9 cellular contexts compared by ENCODE assay signal in the genomic region with DNA sequence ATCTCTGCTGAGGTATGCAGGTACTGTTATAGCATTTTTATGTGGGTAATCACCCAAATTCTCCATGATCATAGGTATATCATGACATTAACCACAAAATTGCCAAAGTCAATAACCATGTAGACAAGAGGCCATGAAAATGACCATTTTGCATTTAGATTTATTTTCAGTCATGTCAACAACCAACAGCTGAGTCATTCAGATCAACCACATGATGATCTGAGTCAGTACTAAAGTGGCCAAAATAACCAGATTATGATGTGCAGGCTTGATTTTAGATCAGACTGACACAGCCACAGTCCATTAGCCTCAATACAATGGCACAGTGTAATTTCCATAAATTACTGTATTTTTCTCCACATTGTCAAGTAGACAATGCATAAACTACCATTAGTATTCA.
DNase-seq lines count a peak whose midpoint lies in the region; ATAC-seq and TF ChIP-seq lines count a peak whose summit lies in the region.
"Had no signal": no experiment of that assay in that cellular context is flagged by ENCODE, and none has a peak within 500 bp of the region (broad histone marks: within the 10 kb centered on the region; RNA-seq: fewer than 3 reads in every experiment).

No MANE protein-coding gene starts in this region.

- DNase-seq in Panc1 (ENCODE audit: low read depth, low spot score) (peak; percentile 8), progenitor cell of endocrine pancreas (ENCODE audit: low spot score, unreplicated experiment) (no peak), neural progenitor cell (ENCODE audit: low spot score) (no peak)
- DNase-seq in activated naive CD4-positive, alpha-beta T cell treated with anti-CD3 and anti-CD28 coated beads, Interleukin-2, amount 50 U/mL, for 72 hours (ENCODE audit: low spot score in 2 of 2) = no peak
- DNase-seq in activated naive CD8-positive, alpha-beta T cell treated with anti-CD3 and anti-CD28 coated beads, Interleukin-2, amount 50 U/mL, for 24 hours = no peak
- DNase-seq: heart left ventricle had no signal

- H3K79me2 ChIP-seq in parathyroid adenoma = no peaks in the 10 kb centered on the region
- H3K79me2 ChIP-seq in neural progenitor cell (ENCODE audit: low read depth) = no peaks in the 10 kb centered on the region

- H3K4me2 ChIP-seq in parathyroid adenoma (ENCODE audit: low read length) (no peak overlapping the region), neural progenitor cell (no peak overlapping the region)

- POLR2A ChIA-PET in Panc1 (lab: Charles Lee) = no interaction called here

- H4K20me1 ChIP-seq in neural progenitor cell (ENCODE audit: low read depth) = no peaks in the 10 kb centered on the region

- CTCF ChIA-PET in Panc1 (lab: Charles Lee) = no interaction called here

- intact Hi-C loops in Panc1 (cut with micrococcal nuclease; ENCODE audit: unreplicated experiment) = no loop called here

- no peaks in the 10 kb centered on the region for H3F3A ChIP-seq in neural progenitor cell (ENCODE audit: low read depth)

- BruUV-seq in Panc1 (replicated peaks; lab: Mats Ljungman, UMichigan) = no TSS peak

- H3K27me3 Mint-ChIP-seq in progenitor cell of endocrine pancreas (no peaks in the 10 kb centered on the region), neural progenitor cell (ENCODE audit: insufficient read depth, low read depth) (no peaks in the 10 kb centered on the region)
- no peaks in the 10 kb centered on the region for H3K27me3 Mint-ChIP-seq in activated naive CD8-positive, alpha-beta T cell treated with anti-CD3 and anti-CD28 coated beads, Interleukin-2, amount 50 U/mL, for 24 hours

- H3K36me3 ChIP-seq in Panc1 (ENCODE audit: control insufficient read depth, insufficient read depth, low read length) = no peaks in the 10 kb centered on the region
- no peaks in the 10 kb centered on the region for H3K36me3 ChIP-seq in parathyroid adenoma (ENCODE audit: control insufficient read depth, insufficient read depth, low read length)
- H3K36me3 ChIP-seq in neural progenitor cell = no peaks in the 10 kb centered on the region
- H3K36me3 ChIP-seq: heart left ventricle had no signal

- H3K27ac Mint-ChIP-seq in progenitor cell of endocrine pancreas = no peak overlapping the region
- no peak overlapping the region for H3K27ac Mint-ChIP-seq in activated naive CD4-positive, alpha-beta T cell treated with anti-CD3 and anti-CD28 coated beads, Interleukin-2, amount 50 U/mL, for 72 hours
- no peak overlapping the region for H3K27ac Mint-ChIP-seq in activated naive CD8-positive, alpha-beta T cell treated with anti-CD3 and anti-CD28 coated beads, Interleukin-2, amount 50 U/mL, for 24 hours
- no peak overlapping the region for H3K27ac Mint-ChIP-seq in neural progenitor cell

- H3K4me3 Mint-ChIP-seq in progenitor cell of endocrine pancreas (ENCODE audit: low read depth) (no peak overlapping the region), neural progenitor cell (no peak overlapping the region)
- H3K4me3 Mint-ChIP-seq in activated naive CD8-positive, alpha-beta T cell treated with anti-CD3 and anti-CD28 coated beads, Interleukin-2, amount 50 U/mL, for 24 hours = no peak overlapping the region

- H3K9me3 Mint-ChIP-seq in progenitor cell of endocrine pancreas (ENCODE audit: low read depth) = no peaks in the 10 kb centered on the region
- no peaks in the 10 kb centered on the region for H3K9me3 Mint-ChIP-seq in activated naive CD4-positive, alpha-beta T cell treated with anti-CD3 and anti-CD28 coated beads, Interleukin-2, amount 50 U/mL, for 72 hours
- no peaks in the 10 kb centered on the region for H3K9me3 Mint-ChIP-seq in activated naive CD8-positive, alpha-beta T cell treated with anti-CD3 and anti-CD28 coated beads, Interleukin-2, amount 50 U/mL, for 24 hours
- H3K9me3 Mint-ChIP-seq in neural progenitor cell = no peaks in the 10 kb centered on the region

- no peak overlapping the region for H3K9ac ChIP-seq in parathyroid adenoma
- H3K9ac ChIP-seq in neural progenitor cell = no peak overlapping the region

- ATAC-seq in GM18907 (IDR thresholded peaks at IDR 0.05; ENCODE audit: unreplicated experiment) (peak; percentile 95), HG02763 (IDR thresholded peaks at IDR 0.05; ENCODE audit: unreplicated experiment) (peak; percentile 83), Panc1 (no peak)
- no peak for ATAC-seq in activated naive CD4-positive, alpha-beta T cell treated with anti-CD3 and anti-CD28 coated beads, Interleukin-2, amount 50 U/mL, for 72 hours
- ATAC-seq in activated naive CD8-positive, alpha-beta T cell treated with anti-CD3 and anti-CD28 coated beads, Interleukin-2, amount 50 U/mL, for 24 hours = no peak
- ATAC-seq: heart left ventricle had no signal

- no peak overlapping the region for H3K27ac ChIP-seq in Panc1 (ENCODE audit: low read length)
- peak overlapping the region; percentile 29 for H3K27ac ChIP-seq in parathyroid adenoma
- no peak overlapping the region for H3K27ac ChIP-seq in neural progenitor cell
- H3K27ac ChIP-seq: heart left ventricle had no signal

- no peaks in the 10 kb centered on the region for H3K4me1 Mint-ChIP-seq in progenitor cell of endocrine pancreas (ENCODE audit: low read depth)
- no peaks in the 10 kb centered on the region for H3K4me1 Mint-ChIP-seq in activated naive CD8-positive, alpha-beta T cell treated with anti-CD3 and anti-CD28 coated beads, Interleukin-2, amount 50 U/mL, for 24 hours
- no peaks in the 10 kb centered on the region for H3K4me1 Mint-ChIP-seq in neural progenitor cell

- H3K4me3 ChIP-seq in Panc1 (ENCODE audit: low read depth in 2 of 2, low read length in 2 of 2) (no peak overlapping the region), parathyroid adenoma (ENCODE audit: low read depth, low read length) (no peak overlapping the region), neural progenitor cell (no peak overlapping the region)
- H3K4me3 ChIP-seq: heart left ventricle had no signal

- H3K9me3 ChIP-seq in Panc1 (ENCODE audit: control insufficient read depth, insufficient read depth, low read depth, low read length) = no peaks in the 10 kb centered on the region
- no peaks in the 10 kb centered on the region for H3K9me3 ChIP-seq in parathyroid adenoma (ENCODE audit: control insufficient read depth, low read length)
- H3K9me3 ChIP-seq in neural progenitor cell (ENCODE audit: low read depth) = no peaks in the 10 kb centered on the region
- H3K9me3 ChIP-seq: heart left ventricle had no signal

- in situ Hi-C loops in Panc1 (cut with HindIII; ENCODE audit: low pct_unique_long_range_greater_than_20kb, low sequenced_read_pairs) = no loop called here

- H3K36me3 Mint-ChIP-seq in progenitor cell of endocrine pancreas (ENCODE audit: insufficient read depth) (no peaks in the 10 kb centered on the region), neural progenitor cell (no peaks in the 10 kb centered on the region)
- no peaks in the 10 kb centered on the region for H3K36me3 Mint-ChIP-seq in activated naive CD4-positive, alpha-beta T cell treated with anti-CD3 and anti-CD28 coated beads, Interleukin-2, amount 50 U/mL, for 72 hours
- H3K36me3 Mint-ChIP-seq in activated naive CD8-positive, alpha-beta T cell treated with anti-CD3 and anti-CD28 coated beads, Interleukin-2, amount 50 U/mL, for 24 hours (ENCODE audit: low read depth) = no peaks in the 10 kb centered on the region

- no peaks in the 10 kb centered on the region for H3K4me1 ChIP-seq in Panc1 (ENCODE audit: control insufficient read depth, insufficient read depth, low read length)
- H3K4me1 ChIP-seq in parathyroid adenoma = peaks cover 9% of the 10 kb centered on the region
- no peaks in the 10 kb centered on the region for H3K4me1 ChIP-seq in neural progenitor cell
- H3K4me1 ChIP-seq: heart left ventricle had no signal

- TF ChIP-seq CTCF in Panc1 (IDR thresholded peaks at IDR 0.05) (no peak), parathyroid adenoma (IDR thresholded peaks at IDR 0.05) (no peak), progenitor cell of endocrine pancreas (IDR thresholded peaks at IDR 0.05; ENCODE audit: unreplicated experiment) (no peak), neural progenitor cell (IDR thresholded peaks at IDR 0.05) (no peak)

- H2AFZ ChIP-seq in parathyroid adenoma (no peak overlapping the region), neural progenitor cell (replicated peaks) (no peak overlapping the region)

- H3K27me3 ChIP-seq in Panc1 (ENCODE audit: control insufficient read depth, insufficient read depth, low read length) (no peaks in the 10 kb centered on the region), parathyroid adenoma (ENCODE audit: control insufficient read depth, insufficient read depth, low read length) (no peaks in the 10 kb centered on the region), neural progenitor cell (no peaks in the 10 kb centered on the region)
- H3K27me3 ChIP-seq: heart left ventricle had no signal

Comparison
In these comparisons a context has a peak if more than half of its experiments do, and no peak if none do; other contexts are left out.
1. ATAC-seq: peak in GM18907 (single experiment) and HG02763 (single experiment); none in Panc1 (single experiment), activated naive CD4-positive, alpha-beta T cell treated with anti-CD3 and anti-CD28 coated beads, Interleukin-2, amount 50 U/mL, for 72 hours (0 of 2) and activated naive CD8-positive, alpha-beta T cell treated with anti-CD3 and anti-CD28 coated beads, Interleukin-2, amount 50 U/mL, for 24 hours (single experiment).